1 cellular context compared by ENCODE assay signal in genomic region chrX:49231333-49232000, GRCh38.
TF ChIP-seq lines count a peak whose summit lies in the region.

No MANE protein-coding gene starts in this region.

TF ChIP-seq in GM23338, 12 proteins besides CTCF, POLR2A, EP300 and RAD21 (continued from another document):
- TF ChIP-seq, protein P1, sequence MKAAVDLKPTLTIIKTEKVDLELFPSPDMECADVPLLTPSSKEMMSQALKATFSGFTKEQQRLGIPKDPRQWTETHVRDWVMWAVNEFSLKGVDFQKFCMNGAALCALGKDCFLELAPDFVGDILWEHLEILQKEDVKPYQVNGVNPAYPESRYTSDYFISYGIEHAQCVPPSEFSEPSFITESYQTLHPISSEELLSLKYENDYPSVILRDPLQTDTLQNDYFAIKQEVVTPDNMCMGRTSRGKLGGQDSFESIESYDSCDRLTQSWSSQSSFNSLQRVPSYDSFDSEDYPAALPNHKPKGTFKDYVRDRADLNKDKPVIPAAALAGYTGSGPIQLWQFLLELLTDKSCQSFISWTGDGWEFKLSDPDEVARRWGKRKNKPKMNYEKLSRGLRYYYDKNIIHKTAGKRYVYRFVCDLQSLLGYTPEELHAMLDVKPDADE (IDR thresholded peaks at IDR 0.05) = no peak
- no peak for TF ChIP-seq CREB1 (CRISPR knock-in tag; IDR thresholded peaks at IDR 0.05; ENCODE audit: low read depth)
- no peak for TF ChIP-seq ZNF462 (CRISPR knock-in tag; IDR thresholded peaks at IDR 0.05)
- TF ChIP-seq STAT1 (IDR thresholded peaks at IDR 0.05; ENCODE audit: unreplicated experiment) = no peak
